1 cellular context compared by ENCODE assay signal in the genomic region with DNA sequence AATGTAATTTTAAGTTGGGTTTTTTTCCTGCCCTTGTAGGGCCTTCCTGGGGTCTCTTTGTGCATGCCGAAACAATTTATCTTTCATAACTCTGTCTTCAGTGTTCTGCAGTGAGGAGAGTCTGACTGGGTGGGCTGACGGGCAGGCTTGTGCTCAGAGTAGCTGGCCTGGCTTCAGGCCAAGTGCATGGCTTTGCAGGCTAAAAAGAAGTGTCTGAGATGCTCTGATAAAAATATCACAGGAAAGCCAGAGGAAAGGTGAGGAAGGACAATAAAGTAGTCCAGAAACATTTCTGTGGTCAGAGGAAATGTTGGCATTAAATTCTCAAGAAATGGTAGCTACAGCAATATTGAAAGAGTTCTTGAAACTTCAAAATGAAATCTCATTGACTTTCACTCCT.
TF ChIP-seq lines count a peak whose summit lies in the region.

No MANE protein-coding gene starts in this region.

TF ChIP-seq in K562, 482 proteins besides CTCF, POLR2A, EP300 and RAD21 (continued from another document):
- TF ChIP-seq, protein P1, sequence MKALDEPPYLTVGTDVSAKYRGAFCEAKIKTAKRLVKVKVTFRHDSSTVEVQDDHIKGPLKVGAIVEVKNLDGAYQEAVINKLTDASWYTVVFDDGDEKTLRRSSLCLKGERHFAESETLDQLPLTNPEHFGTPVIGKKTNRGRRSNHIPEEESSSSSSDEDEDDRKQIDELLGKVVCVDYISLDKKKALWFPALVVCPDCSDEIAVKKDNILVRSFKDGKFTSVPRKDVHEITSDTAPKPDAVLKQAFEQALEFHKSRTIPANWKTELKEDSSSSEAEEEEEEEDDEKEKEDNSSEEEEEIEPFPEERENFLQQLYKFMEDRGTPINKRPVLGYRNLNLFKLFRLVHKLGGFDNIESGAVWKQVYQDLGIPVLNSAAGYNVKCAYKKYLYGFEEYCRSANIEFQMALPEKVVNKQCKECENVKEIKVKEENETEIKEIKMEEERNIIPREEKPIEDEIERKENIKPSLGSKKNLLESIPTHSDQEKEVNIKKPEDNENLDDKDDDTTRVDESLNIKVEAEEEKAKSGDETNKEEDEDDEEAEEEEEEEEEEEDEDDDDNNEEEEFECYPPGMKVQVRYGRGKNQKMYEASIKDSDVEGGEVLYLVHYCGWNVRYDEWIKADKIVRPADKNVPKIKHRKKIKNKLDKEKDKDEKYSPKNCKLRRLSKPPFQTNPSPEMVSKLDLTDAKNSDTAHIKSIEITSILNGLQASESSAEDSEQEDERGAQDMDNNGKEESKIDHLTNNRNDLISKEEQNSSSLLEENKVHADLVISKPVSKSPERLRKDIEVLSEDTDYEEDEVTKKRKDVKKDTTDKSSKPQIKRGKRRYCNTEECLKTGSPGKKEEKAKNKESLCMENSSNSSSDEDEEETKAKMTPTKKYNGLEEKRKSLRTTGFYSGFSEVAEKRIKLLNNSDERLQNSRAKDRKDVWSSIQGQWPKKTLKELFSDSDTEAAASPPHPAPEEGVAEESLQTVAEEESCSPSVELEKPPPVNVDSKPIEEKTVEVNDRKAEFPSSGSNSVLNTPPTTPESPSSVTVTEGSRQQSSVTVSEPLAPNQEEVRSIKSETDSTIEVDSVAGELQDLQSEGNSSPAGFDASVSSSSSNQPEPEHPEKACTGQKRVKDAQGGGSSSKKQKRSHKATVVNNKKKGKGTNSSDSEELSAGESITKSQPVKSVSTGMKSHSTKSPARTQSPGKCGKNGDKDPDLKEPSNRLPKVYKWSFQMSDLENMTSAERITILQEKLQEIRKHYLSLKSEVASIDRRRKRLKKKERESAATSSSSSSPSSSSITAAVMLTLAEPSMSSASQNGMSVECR (CRISPR knock-in tag; IDR thresholded peaks at IDR 0.05), result no peak
- TF ChIP-seq MXI1 (IDR thresholded peaks at IDR 0.05; ENCODE audit: low read depth, low read length), result no peak
- no peak for TF ChIP-seq U2AF1 (optimal IDR thresholded peaks at IDR 0.05; ENCODE audit: low read depth, low read length)
- no peak for TF ChIP-seq SUPT5H (IDR thresholded peaks at IDR 0.05)
